ENCODE assay signal across 26 cellular contexts in genomic region chr2:146918280-146918679, GRCh38.
"Had no signal": no experiment of that assay in that cellular context is flagged by ENCODE, and none has a peak within 500 bp of the region (broad histone marks: within the 10 kb centered on the region; RNA-seq: fewer than 3 reads in every experiment).

No MANE protein-coding gene starts in this region.

- FAIRE-seq: pancreas had no signal

- DNase-seq: islet precursor cell; kidney glomerular epithelial cell; left cardiac atrium; left lung; mesendoderm; naive thymus-derived CD4-positive, alpha-beta T cell; nucleus accumbens; pancreas; posterior cingulate gyrus; retina; right cardiac atrium; stimulated activated CD4-positive, alpha-beta T cell treated with anti-CD3 and anti-CD28 coated beads, Interleukin-1b, Interleukin-23, amount 100 ng/mL, for 48 hours; stimulated activated CD4-positive, alpha-beta T cell treated with anti-CD3 and anti-CD28 coated beads, Interleukin-2, amount 100 ng/mL, for 48 hours; stimulated activated CD4-positive, alpha-beta T cell treated with anti-CD3 and anti-CD28 coated beads, Interleukin-4, amount 100 ng/mL, for 4 hours; stimulated activated CD8-positive, alpha-beta memory T cell treated with anti-CD3 and anti-CD28 coated beads, Interleukin-4, amount 100 ng/mL, for 48 hours; stimulated activated naive CD4-positive, alpha-beta T cell treated with Interleukin-2 at 50 U/mL for 16 hours; stimulated activated naive CD8-positive, alpha-beta T cell treated with anti-CD3 and anti-CD28 coated beads, Interleukin-15, amount 100 ng/mL, for 72 hours; substantia nigra; uterus had no signal

- H3K36me3 ChIP-seq: left lung, pancreas, prostate gland, tibial nerve, uterus had no signal

- H3K27me3 ChIP-seq: left lung, pancreas, tibial nerve, uterus had no signal

- H3K4me3 ChIP-seq: left lung, lung, pancreas, prostate gland, skin epidermis, tibial nerve, uterus had no signal

- H3K4me1 ChIP-seq: left lung, pancreas, prostate gland, tibial nerve, uterus had no signal

- H3K27ac ChIP-seq: left lung, pancreas, prostate gland, tibial nerve, uterus had no signal

- H3K9me3 ChIP-seq: pancreas, prostate gland, tibial nerve, uterus had no signal

- ATAC-seq: left cardiac atrium; left lung; naive thymus-derived CD4-positive, alpha-beta T cell; natural killer cell treated with Interleukin-12 subunit alpha and Interleukin-12 subunit beta and Interleukin-15 and Interleukin-18, amount 100 ng/mL, for 72 hours; pancreas; right cardiac atrium; sciatic nerve; stimulated activated memory B cell treated with anti-CD40 and anti-IgM and Interleukin-4, amounts not matched to agents 10 μg/mL and 1 μg/mL and 100 μg/mL, for 72 hours; stimulated activated naive CD8-positive, alpha-beta T cell treated with anti-CD3 and anti-CD28 coated beads, Interleukin-15, amount 100 ng/mL, for 72 hours had no signal
